In genomic region chr12:83763425-83763824, GRCh38 we compare ENCODE assay signal across 33 cellular contexts.
DNase-seq lines count a peak whose midpoint lies in the region; ATAC-seq and TF ChIP-seq lines count a peak whose summit lies in the region.
"Had no signal": no experiment of that assay in that cellular context is flagged by ENCODE, and none has a peak within 500 bp of the region (broad histone marks: within the 10 kb centered on the region; RNA-seq: fewer than 3 reads in every experiment).

No MANE protein-coding gene starts in this region.

- DNase-seq in HEK293T (ENCODE audit: extremely low spot score) (peak; percentile 6), PC-3 (peak; percentile 34), epithelial cell of esophagus (ENCODE audit: low read depth) (peak; percentile 90), mesenchymal stem cell (peak; percentile 44), iPS-NIHi11 (ENCODE audit: low spot score) (no peak), SHP77 (lab: John Stamatoyannopoulos, UW) (no peak), G401 (ENCODE audit: low spot score) (no peak)
- DNase-seq: activated CD4-positive, alpha-beta T cell treated with anti-CD3 and anti-CD28 coated beads, Interleukin-2, amount 10 ng/mL, durations not matched to agents 24 days and 14 days; activated CD8-positive, alpha-beta memory T cell treated with anti-CD3 and anti-CD28 coated beads for 24 hours; activated T-cell treated with anti-CD3 and anti-CD28 coated beads for 4 hours; AML-193; CD4-positive, alpha-beta T cell; cortex of kidney; effector memory CD4-positive, alpha-beta T cell; HFFc6; hippocampal formation; left lung; mesendoderm; NCI-H1048; NCI-H1694; NCI-H510A treated with DMSO at 0.1 percent for 48 hours; SHP77 treated with DMSO at 0.1 percent for 48 hours; stimulated activated CD4-positive, alpha-beta T cell treated with anti-CD3 and anti-CD28 coated beads, Interleukin-1b, Interleukin-23, amount 100 ng/mL, for 48 hours; stimulated activated naive CD8-positive, alpha-beta T cell treated with anti-CD3 and anti-CD28 coated beads, Interleukin-15, Interleukin-2, amounts not matched to agents 100 U/mL and 50 U/mL, for 24 hours; SW 1271; T-helper 9 cell; WERI-Rb-1 had no signal

- H2BK12ac ChIP-seq in mesenchymal stem cell (ENCODE audit: low read length in 2 of 2) = no peak overlapping the region

- no TSS peak for BruUV-seq in PC-3 (replicated peaks; lab: Mats Ljungman, UMichigan)

- H3K27me3 ChIP-seq in PC-3 (ENCODE audit: low read length) (no peaks in the 10 kb centered on the region), mesenchymal stem cell (ENCODE audit: control insufficient read depth in 1 of 2, insufficient read depth in 1 of 2, low read length in 2 of 2) (no peaks in the 10 kb centered on the region)
- H3K27me3 ChIP-seq: gastroesophageal sphincter, left lung, neural progenitor cell, right atrium auricular region had no signal

- H3K4me2 ChIP-seq in PC-3 (ENCODE audit: low read length) = no peak overlapping the region
- no peak overlapping the region for H3K4me2 ChIP-seq in mesenchymal stem cell (ENCODE audit: low read length, poor library complexity, severe bottlenecking)
- H3K4me2 ChIP-seq: GM23338, neural progenitor cell had no signal

- no peak overlapping the region for H3K27ac ChIP-seq in PC-3 (ENCODE audit: low read length)
- H3K27ac ChIP-seq in mesenchymal stem cell (ENCODE audit: low read length, poor library complexity, severe bottlenecking) = no peak overlapping the region
- H3K27ac ChIP-seq: gastroesophageal sphincter, left lung, neural progenitor cell, parathyroid adenoma, right atrium auricular region, WERI-Rb-1 had no signal

- H4K91ac ChIP-seq in mesenchymal stem cell (ENCODE audit: low read length) = no peak overlapping the region

- H3K9me3 ChIP-seq in PC-3 (ENCODE audit: low read length) (no peaks in the 10 kb centered on the region), mesenchymal stem cell (ENCODE audit: control insufficient read depth, low read length) (peaks cover 15% of the 10 kb centered on the region)

- TF ChIP-seq CTCF in PC-3 (conservative IDR thresholded peaks at IDR 0.05; ENCODE audit: low read depth, low read length) = no peak
- no peak for TF ChIP-seq CTCF in epithelial cell of esophagus (IDR thresholded peaks at IDR 0.05; ENCODE audit: insufficient read depth, low read depth, low read length, missing control alignments)

- no peak overlapping the region for H3K23ac ChIP-seq in mesenchymal stem cell (ENCODE audit: low read length in 2 of 2)

- intact Hi-C loops in PC-3 (cut with micrococcal nuclease) = no loop called here

- no peak overlapping the region for H2AFZ ChIP-seq in PC-3 (ENCODE audit: low read length)
- H2AFZ ChIP-seq in mesenchymal stem cell (ENCODE audit: low read depth, low read length) = no peak overlapping the region
- H2AFZ ChIP-seq: GM23338, neural progenitor cell, parathyroid adenoma had no signal

- H3K18ac ChIP-seq in mesenchymal stem cell (ENCODE audit: low read depth in 1 of 2, low read length in 2 of 2) = no peak overlapping the region

- ATAC-seq in PC-3 = no peak
- no peak for ATAC-seq in GM19397 (IDR thresholded peaks at IDR 0.05; ENCODE audit: unreplicated experiment)
- ATAC-seq: gastroesophageal sphincter; GM23338; left lung; stimulated activated naive CD8-positive, alpha-beta T cell treated with anti-CD3 and anti-CD28 coated beads, Interleukin-15, Interleukin-2, amounts not matched to agents 100 U/mL and 50 U/mL, for 24 hours had no signal

- no peak overlapping the region for H2AK5ac ChIP-seq in mesenchymal stem cell (ENCODE audit: low read length, severe bottlenecking)

- no peak overlapping the region for H4K8ac ChIP-seq in mesenchymal stem cell (ENCODE audit: low read length)

- no peak overlapping the region for H2BK120ac ChIP-seq in mesenchymal stem cell (ENCODE audit: low read depth, low read length)

- H3K9ac ChIP-seq in PC-3 (ENCODE audit: low read length) = no peak overlapping the region
- H3K9ac ChIP-seq in mesenchymal stem cell (ENCODE audit: low read length) = no peak overlapping the region
- H3K9ac ChIP-seq: neural progenitor cell, parathyroid adenoma had no signal

- H4K20me1 ChIP-seq in PC-3 (ENCODE audit: low read length) = no peaks in the 10 kb centered on the region

- H3K14ac ChIP-seq in mesenchymal stem cell (ENCODE audit: low read length in 2 of 2) = no peak overlapping the region

- no peaks in the 10 kb centered on the region for H3F3A ChIP-seq in PC-3 (ENCODE audit: low read length, unreplicated experiment)

- H2BK5ac ChIP-seq in mesenchymal stem cell (ENCODE audit: low read depth, low read length, poor library complexity, severe bottlenecking) = no peak overlapping the region

- 25% methylated on average over 2 of the region's 6 CpGs for WGBS in mesenchymal stem cell

- H3K4me3 ChIP-seq in PC-3 (ENCODE audit: low read length) = no peak overlapping the region
- H3K4me3 ChIP-seq in epithelial cell of esophagus (ENCODE audit: low read length) = no peak overlapping the region
- no peak overlapping the region for H3K4me3 ChIP-seq in mesenchymal stem cell (ENCODE audit: insufficient read depth in 1 of 2, low read depth in 1 of 2, low read length in 2 of 2)
- H3K4me3 ChIP-seq: gastroesophageal sphincter, GM23338, left lung, neural progenitor cell, right atrium auricular region had no signal

- no peaks in the 10 kb centered on the region for H3K9me2 ChIP-seq in PC-3 (replicated peaks; ENCODE audit: low read length)

- H3K79me1 ChIP-seq in mesenchymal stem cell (replicated peaks; ENCODE audit: low read length, poor library complexity, severe bottlenecking) = no peaks in the 10 kb centered on the region

- H3K36me3 ChIP-seq in PC-3 (ENCODE audit: low read depth, low read length) (no peaks in the 10 kb centered on the region), mesenchymal stem cell (ENCODE audit: control insufficient read depth in 1 of 2, insufficient read depth in 2 of 2, low read depth in 1 of 2, low read length in 2 of 2) (no peaks in the 10 kb centered on the region)
- H3K36me3 ChIP-seq: gastroesophageal sphincter, left lung, neural progenitor cell, right atrium auricular region, WERI-Rb-1 had no signal

- POLR2A ChIA-PET in HEK293T (lab: Yijun Ruan, JAX) = no interaction called here
- POLR2A ChIA-PET in PC-3 (lab: Charles Lee; ENCODE audit: unreplicated experiment) = no interaction called here

- H3K4me1 ChIP-seq in PC-3 (ENCODE audit: insufficient read depth, low read length) (no peaks in the 10 kb centered on the region), mesenchymal stem cell (ENCODE audit: control insufficient read depth, insufficient read depth, low read depth, low read length) (no peaks in the 10 kb centered on the region)
- H3K4me1 ChIP-seq: gastroesophageal sphincter, left lung, neural progenitor cell, parathyroid adenoma, right atrium auricular region had no signal

- in situ Hi-C loops in G401 (cut with HindIII; ENCODE audit: low sequenced_read_pairs) = no loop called here

- no peaks in the 10 kb centered on the region for H3K79me2 ChIP-seq in PC-3 (ENCODE audit: low read length)
- H3K79me2 ChIP-seq: parathyroid adenoma had no signal

- no peak overlapping the region for H2BK15ac ChIP-seq in mesenchymal stem cell (ENCODE audit: low read depth, poor library complexity, severe bottlenecking)

- H3K4ac ChIP-seq in mesenchymal stem cell (ENCODE audit: low read depth in 1 of 2, low read length in 2 of 2) = no peak overlapping the region

- CTCF ChIA-PET in HEK293T (lab: Yijun Ruan, JAX) = no interaction called here
- CTCF ChIA-PET in PC-3 (lab: Charles Lee) = no interaction called here

TF ChIP-seq in HEK293T, 16 proteins besides CTCF, POLR2A, EP300 and RAD21:
- TF ChIP-seq FOXA1 (IDR thresholded peaks at IDR 0.05) (no peak), L3MBTL2 (conservative IDR thresholded peaks at IDR 0.05) (no peak), ARNT (IDR thresholded peaks at IDR 0.05) (no peak), ELF4 (IDR thresholded peaks at IDR 0.05) (no peak), FOXM1 (IDR thresholded peaks at IDR 0.05; ENCODE audit: borderline replicate concordance) (no peak), ZNF384 (IDR thresholded peaks at IDR 0.05) (no peak)
- TF ChIP-seq, protein P1, sequence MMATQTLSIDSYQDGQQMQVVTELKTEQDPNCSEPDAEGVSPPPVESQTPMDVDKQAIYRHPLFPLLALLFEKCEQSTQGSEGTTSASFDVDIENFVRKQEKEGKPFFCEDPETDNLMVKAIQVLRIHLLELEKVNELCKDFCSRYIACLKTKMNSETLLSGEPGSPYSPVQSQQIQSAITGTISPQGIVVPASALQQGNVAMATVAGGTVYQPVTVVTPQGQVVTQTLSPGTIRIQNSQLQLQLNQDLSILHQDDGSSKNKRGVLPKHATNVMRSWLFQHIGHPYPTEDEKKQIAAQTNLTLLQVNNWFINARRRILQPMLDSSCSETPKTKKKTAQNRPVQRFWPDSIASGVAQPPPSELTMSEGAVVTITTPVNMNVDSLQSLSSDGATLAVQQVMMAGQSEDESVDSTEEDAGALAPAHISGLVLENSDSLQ (IDR thresholded peaks at IDR 0.05) = peak; percentile 32; the same call in 1 of the 2 replicates

Comparison
In these comparisons a context has a peak if more than half of its experiments do, and no peak if none do; other contexts are left out.
1. DNase-seq: peak in HEK293T (single experiment), PC-3 (single experiment), epithelial cell of esophagus (single experiment) and mesenchymal stem cell (single experiment); none in iPS-NIHi11 (single experiment), SHP77 (0 of 2) and G401 (single experiment).